ENCODE assay signal across 8 cellular contexts in genomic region chr7:73707045-73707631, GRCh38. TPM values are rescaled to one million over a fixed set of nuclear protein-coding genes. Genes with fewer than 3 reads are reported as not detected.
DNase-seq lines count a peak whose midpoint lies in the region; ATAC-seq and TF ChIP-seq lines count a peak whose summit lies in the region.

No MANE protein-coding gene starts in this region.

- H3K4me3 Mint-ChIP-seq in activated naive CD8-positive, alpha-beta T cell treated with anti-CD3 and anti-CD28 coated beads, Interleukin-2, amount 50 U/mL, for 24 hours: no peak overlapping the region

- peaks cover 9% of the 10 kb centered on the region; the same call in 1 of the 2 replicates for H3K9me1 ChIP-seq in IMR-90 (ENCODE audit: insufficient read depth, low read length)

- H3K9me3 Mint-ChIP-seq in activated naive CD8-positive, alpha-beta T cell treated with anti-CD3 and anti-CD28 coated beads, Interleukin-2, amount 50 U/mL, for 24 hours: no peaks in the 10 kb centered on the region

- ATAC-seq in IMR-90 (ENCODE audit: low read depth) (no peak), SK-N-SH treated with all-trans-retinoic acid at 6 μM for 48 hours (peak; percentile 55), HG03432 (IDR thresholded peaks at IDR 0.05; ENCODE audit: unreplicated experiment) (no peak), HG03045 (IDR thresholded peaks at IDR 0.05; ENCODE audit: unreplicated experiment) (no peak), HG02588 (IDR thresholded peaks at IDR 0.05; ENCODE audit: unreplicated experiment) (no peak)
- ATAC-seq in activated naive CD8-positive, alpha-beta T cell treated with anti-CD3 and anti-CD28 coated beads, Interleukin-2, amount 50 U/mL, for 24 hours: no peak

- no peak overlapping the region for H3K18ac ChIP-seq in IMR-90 (ENCODE audit: low read depth, low read length)

- TF ChIP-seq RAD21 in IMR-90 (IDR thresholded peaks at IDR 0.05; ENCODE audit: low read length): no peak

- no peak overlapping the region for H2BK15ac ChIP-seq in IMR-90 (ENCODE audit: low read depth, low read length)

- H2AFZ ChIP-seq in IMR-90 (replicated peaks; ENCODE audit: low read length, poor library complexity): no peak overlapping the region

- no TSS peak for BruUV-seq in IMR-90 (replicated peaks; lab: Mats Ljungman, UMichigan)

- in situ Hi-C loops in IMR-90 (cut with MboI; ENCODE audit: low sequenced_read_pairs): no loop called here

- H2AK9ac ChIP-seq in IMR-90 (replicated peaks; ENCODE audit: low read depth, low read length, poor library complexity): peak overlapping the region; percentile 1

- WGBS in IMR-90 (ENCODE audit: extremely low coverage in 2 of 2, insufficient read length in 1 of 2), 2 experiments: 86% methylated on average over 5 of the region's 15 CpGs; no CpG with 5 or more reads in 1 of the 2 experiments

- peak overlapping the region in 8 of 11 experiments; percentile 6 to 73 (median 46); a peak in 12 of 22 replicates for H3K9ac ChIP-seq in BLaER1 treated with 17β-estradiol and CSF1 and Interleukin-3, amounts not matched to agents 10 nM and 100 nM
- H3K9ac ChIP-seq in IMR-90 (ENCODE audit: low read depth, low read length): no peak overlapping the region

- peaks cover 0 to 6% (median 0%) of the 10 kb centered on the region in 11 experiments; a peak in 5 of 22 replicates for H3K36me3 ChIP-seq in BLaER1 treated with 17β-estradiol and CSF1 and Interleukin-3, amounts not matched to agents 10 nM and 100 nM
- peaks cover 26% of the 10 kb centered on the region for H3K36me3 ChIP-seq in IMR-90 (ENCODE audit: control insufficient read depth, insufficient read depth, low read length)

- peak overlapping the region in 7 of 10 experiments; percentile 17 to 52 (median 43); a peak in 15 of 20 replicates for H3K4me3 ChIP-seq in BLaER1 treated with 17β-estradiol and CSF1 and Interleukin-3, amounts not matched to agents 10 nM and 100 nM
- no peak overlapping the region for H3K4me3 ChIP-seq in IMR-90 (ENCODE audit: insufficient read depth, low read depth, low read length)

- H3K27ac ChIP-seq in BLaER1 treated with 17β-estradiol and CSF1 and Interleukin-3, amounts not matched to agents 10 nM and 100 nM: peak overlapping the region in 7 of 11 experiments; percentile 3 to 70 (median 61); a peak in 12 of 22 replicates
- H3K27ac ChIP-seq in IMR-90 (ENCODE audit: insufficient read depth, low read length): no peak overlapping the region

- H4K20me1 ChIP-seq in BLaER1 treated with 17β-estradiol and CSF1 and Interleukin-3, amounts not matched to agents 10 nM and 100 nM: peaks cover 25 to 92% (median 81%) of the 10 kb centered on the region in 11 experiments; a peak in 21 of 22 replicates
- H4K20me1 ChIP-seq in IMR-90 (ENCODE audit: insufficient read depth, low read length): peaks cover 73% of the 10 kb centered on the region

- no peak overlapping the region for H2AK5ac ChIP-seq in IMR-90 (ENCODE audit: low read depth, low read length)

- H4K8ac ChIP-seq in IMR-90 (ENCODE audit: low read depth in 2 of 2, low read length in 2 of 2): no peak overlapping the region

- no peak overlapping the region for H2BK5ac ChIP-seq in IMR-90 (ENCODE audit: low read depth, low read length, poor library complexity, severe bottlenecking)

- no peak overlapping the region for H3K14ac ChIP-seq in IMR-90 (replicated peaks; ENCODE audit: low read depth, low read length)

- H2BK120ac ChIP-seq in IMR-90 (ENCODE audit: low read depth, low read length): no peak overlapping the region

- no peak overlapping the region for H3K4ac ChIP-seq in IMR-90 (ENCODE audit: low read depth, low read length)

- H3K56ac ChIP-seq in IMR-90 (ENCODE audit: extremely low read depth, insufficient read depth, low read length): no peak overlapping the region

- H3K36me3 Mint-ChIP-seq in activated naive CD8-positive, alpha-beta T cell treated with anti-CD3 and anti-CD28 coated beads, Interleukin-2, amount 50 U/mL, for 24 hours (ENCODE audit: low read depth): peaks cover 2% of the 10 kb centered on the region

- no peaks in the 10 kb centered on the region for H3K9me3 ChIP-seq in BLaER1 treated with 17β-estradiol and CSF1 and Interleukin-3, amounts not matched to agents 10 nM and 100 nM (replicated peaks in 1 of 11)
- no peaks in the 10 kb centered on the region for H3K9me3 ChIP-seq in IMR-90 (ENCODE audit: control insufficient read depth, insufficient read depth, low read length)

- H3K4me1 Mint-ChIP-seq in activated naive CD8-positive, alpha-beta T cell treated with anti-CD3 and anti-CD28 coated beads, Interleukin-2, amount 50 U/mL, for 24 hours: peaks cover 14% of the 10 kb centered on the region

- intact Hi-C loops in IMR-90 (cut with micrococcal nuclease): no loop called here

- no peak for TF ChIP-seq CTCF in IMR-90 (conservative IDR thresholded peaks at IDR 0.05; ENCODE audit: low read depth, low read length)

- peak overlapping the region; percentile 66 to 98 (median 91) for H3K4me2 ChIP-seq in BLaER1 treated with 17β-estradiol and CSF1 and Interleukin-3, amounts not matched to agents 10 nM and 100 nM
- H3K4me2 ChIP-seq in IMR-90 (ENCODE audit: low read depth, low read length): no peak overlapping the region

- TF ChIP-seq POLR2A in IMR-90 (IDR thresholded peaks at IDR 0.05; ENCODE audit: low read depth, low read length): no peak

- H4K5ac ChIP-seq in IMR-90 (ENCODE audit: low read depth, low read length): no peak overlapping the region

- POLR2A ChIA-PET in IMR-90 (lab: Charles Lee; ENCODE audit: unreplicated experiment): no interaction called here

- no peak overlapping the region for H2BK20ac ChIP-seq in IMR-90 (ENCODE audit: low read depth, low read length)

- no peaks in the 10 kb centered on the region for H3K27me3 Mint-ChIP-seq in activated naive CD8-positive, alpha-beta T cell treated with anti-CD3 and anti-CD28 coated beads, Interleukin-2, amount 50 U/mL, for 24 hours

- no peak for DNase-seq in IMR-90
- DNase-seq in hippocampal formation (lab: John Stamatoyannopoulos, UW): peak; percentile 20 to 26
- no peak for DNase-seq in activated naive CD8-positive, alpha-beta T cell treated with anti-CD3 and anti-CD28 coated beads, Interleukin-2, amount 50 U/mL, for 24 hours

- H4K91ac ChIP-seq in IMR-90 (ENCODE audit: insufficient read depth, low read depth, low read length): no peak overlapping the region

- no peak overlapping the region for H3K23ac ChIP-seq in IMR-90 (ENCODE audit: low read depth, low read length)

- H3K27ac Mint-ChIP-seq in activated naive CD8-positive, alpha-beta T cell treated with anti-CD3 and anti-CD28 coated beads, Interleukin-2, amount 50 U/mL, for 24 hours: no peak overlapping the region

- H3K4me1 ChIP-seq in BLaER1 treated with 17β-estradiol and CSF1 and Interleukin-3, amounts not matched to agents 10 nM and 100 nM: peaks cover 43 to 89% (median 79%) of the 10 kb centered on the region in 10 experiments
- peaks cover 8% of the 10 kb centered on the region for H3K4me1 ChIP-seq in IMR-90 (ENCODE audit: control insufficient read depth, insufficient read depth, low read length)

- dilution Hi-C loops in IMR-90 (cut with HindIII; ENCODE audit: low sequenced_read_pairs, unreplicated experiment): no loop called here

- CTCF ChIA-PET in IMR-90 (lab: Yijun Ruan, JAX): no interaction called here

- H3K27me3 ChIP-seq in BLaER1 treated with 17β-estradiol and CSF1 and Interleukin-3, amounts not matched to agents 10 nM and 100 nM: peaks cover 15 to 96% (median 21%) of the 10 kb centered on the region in 11 experiments
- no peaks in the 10 kb centered on the region for H3K27me3 ChIP-seq in IMR-90 (ENCODE audit: control insufficient read depth, insufficient read depth, low read length)

- H3K79me1 ChIP-seq in IMR-90 (ENCODE audit: low read depth in 1 of 2, low read length in 2 of 2): peaks cover 18 to 66% of the 10 kb centered on the region in 2 experiments

TF ChIP-seq in IMR-90, 13 proteins besides CTCF, POLR2A, EP300 and RAD21 (continues in another document):
- no peak for TF ChIP-seq SMC3 (IDR thresholded peaks at IDR 0.05; ENCODE audit: low read depth, low read length)

TF ChIP-seq in SK-N-SH treated with all-trans-retinoic acid at 6 μM for 48 hours, 23 proteins besides CTCF, POLR2A, EP300 and RAD21 (continues in another document):
- TF ChIP-seq GLIS3 (CRISPR knock-in tag; IDR thresholded peaks at IDR 0.05): no peak

RNA-seq across cellular contexts. Expression of gene STX1A, which starts 12.3 kb away (rescaled TPM):
- 9.3 and 10.0 TPM in 2 replicates for total RNA-seq in IMR-90 (2012; rRNA removed)
- polyA plus RNA-seq in IMR-90 (2012; rRNA removed): 22.0 and 22.6 TPM in 2 replicates
- polyA plus RNA-seq in IMR-90 (2012; cell fraction: cytosol; rRNA removed): 9.5 and 18.4 TPM in 2 replicates
- polyA plus RNA-seq in IMR-90 (2012; cell fraction: nucleus; rRNA removed; ENCODE audit: low replicate concordance): 99.0 and 183 TPM in 2 replicates

RNA-seq across cellular contexts. Expression of gene BUD23, which starts 23.7 kb away (rescaled TPM):
- 35.7 and 40.8 TPM in 2 replicates for total RNA-seq in IMR-90 (2012; rRNA removed)
- 65.2 and 72.2 TPM in 2 replicates for polyA plus RNA-seq in IMR-90 (2012; rRNA removed)
- 58.5 and 82.9 TPM in 2 replicates for polyA plus RNA-seq in IMR-90 (2012; cell fraction: cytosol; rRNA removed)
- 42.2 and 57.7 TPM in 2 replicates for polyA plus RNA-seq in IMR-90 (2012; cell fraction: nucleus; rRNA removed; ENCODE audit: low replicate concordance)

RNA-seq across cellular contexts. Expression of gene DNAJC30, which starts 23.9 kb away (rescaled TPM):
- 1.6 and 1.7 TPM in 2 replicates for total RNA-seq in IMR-90 (2012; rRNA removed)
- polyA plus RNA-seq in IMR-90 (2012; rRNA removed): 9.0 and 10.6 TPM in 2 replicates
- 14.3 and 19.4 TPM in 2 replicates for polyA plus RNA-seq in IMR-90 (2012; cell fraction: cytosol; rRNA removed)
- 4.8 and 8.4 TPM in 2 replicates for polyA plus RNA-seq in IMR-90 (2012; cell fraction: nucleus; rRNA removed; ENCODE audit: low replicate concordance)

RNA-seq across cellular contexts. Expression of gene ABHD11, which starts 31.5 kb away (rescaled TPM):
- 13.4 and 14.2 TPM in 2 replicates for total RNA-seq in IMR-90 (2012; rRNA removed)
- 19.9 and 22.6 TPM in 2 replicates for polyA plus RNA-seq in IMR-90 (2012; rRNA removed)
- polyA plus RNA-seq in IMR-90 (2012; cell fraction: cytosol; rRNA removed): 16.7 and 17.6 TPM in 2 replicates
- polyA plus RNA-seq in IMR-90 (2012; cell fraction: nucleus; rRNA removed; ENCODE audit: low replicate concordance): 7.5 and 18.0 TPM in 2 replicates

RNA-seq across cellular contexts. Expression of gene VPS37D, which starts 39.5 kb away (rescaled TPM):
- 2.3 and 2.8 TPM in 2 replicates for total RNA-seq in IMR-90 (2012; rRNA removed)
- 3.1 and 4.8 TPM in 2 replicates for polyA plus RNA-seq in IMR-90 (2012; rRNA removed)
- polyA plus RNA-seq in IMR-90 (2012; cell fraction: cytosol; rRNA removed): 4.4 and 4.9 TPM in 2 replicates
- polyA plus RNA-seq in IMR-90 (2012; cell fraction: nucleus; rRNA removed; ENCODE audit: low replicate concordance): 2.2 and 3.8 TPM in 2 replicates

Comparison
In these comparisons a context has a peak if more than half of its experiments do, and no peak if none do; other contexts are left out.
1. DNase-seq: peak in hippocampal formation (2 of 2); none in IMR-90 (single experiment) and activated naive CD8-positive, alpha-beta T cell treated with anti-CD3 and anti-CD28 coated beads, Interleukin-2, amount 50 U/mL, for 24 hours (single experiment).